In the genomic region with DNA sequence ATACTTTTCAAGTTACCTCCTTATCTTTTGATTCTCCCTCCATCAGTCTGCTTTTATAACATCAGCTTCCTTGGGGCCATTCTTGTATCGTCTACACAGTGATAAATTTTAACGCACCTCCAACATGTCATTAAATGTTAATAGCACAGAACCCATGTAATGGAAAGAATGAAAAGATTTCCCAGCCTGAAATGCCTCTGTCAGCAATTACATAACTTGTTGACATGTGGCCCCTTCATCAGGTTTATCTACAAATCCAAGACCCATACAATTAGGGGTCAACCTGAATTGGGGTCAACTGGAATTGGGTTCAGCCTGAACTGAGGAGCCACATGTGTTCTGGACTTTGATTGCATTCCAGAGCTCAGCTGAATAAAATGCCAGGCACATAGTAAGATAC, we compare ENCODE assay signal across 1 cellular context.
TF ChIP-seq lines count a peak whose summit lies in the region.

No MANE protein-coding gene starts in this region.

TF ChIP-seq in WTC11, 78 proteins besides CTCF, POLR2A, EP300 and RAD21 (continued from another document):
- TF ChIP-seq, protein P1, sequence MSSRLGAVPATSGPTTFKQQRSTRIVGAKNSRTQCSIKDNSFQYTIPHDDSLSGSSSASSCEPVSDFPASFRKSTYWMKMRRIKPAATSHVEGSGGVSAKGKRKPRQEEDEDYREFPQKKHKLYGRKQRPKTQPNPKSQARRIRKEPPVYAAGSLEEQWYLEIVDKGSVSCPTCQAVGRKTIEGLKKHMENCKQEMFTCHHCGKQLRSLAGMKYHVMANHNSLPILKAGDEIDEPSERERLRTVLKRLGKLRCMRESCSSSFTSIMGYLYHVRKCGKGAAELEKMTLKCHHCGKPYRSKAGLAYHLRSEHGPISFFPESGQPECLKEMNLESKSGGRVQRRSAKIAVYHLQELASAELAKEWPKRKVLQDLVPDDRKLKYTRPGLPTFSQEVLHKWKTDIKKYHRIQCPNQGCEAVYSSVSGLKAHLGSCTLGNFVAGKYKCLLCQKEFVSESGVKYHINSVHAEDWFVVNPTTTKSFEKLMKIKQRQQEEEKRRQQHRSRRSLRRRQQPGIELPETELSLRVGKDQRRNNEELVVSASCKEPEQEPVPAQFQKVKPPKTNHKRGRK (CRISPR knock-in tag; IDR thresholded peaks at IDR 0.05; ENCODE audit: borderline replicate concordance): no peak
- TF ChIP-seq ZNF232 (CRISPR knock-in tag; IDR thresholded peaks at IDR 0.05) (no peak), ELF4 (CRISPR knock-in tag; IDR thresholded peaks at IDR 0.05; ENCODE audit: low read depth) (no peak), ZNF138 (CRISPR knock-in tag; conservative IDR thresholded peaks at IDR 0.05) (no peak), TEAD4 (CRISPR knock-in tag; IDR thresholded peaks at IDR 0.05) (no peak)
- TF ChIP-seq, protein P2, sequence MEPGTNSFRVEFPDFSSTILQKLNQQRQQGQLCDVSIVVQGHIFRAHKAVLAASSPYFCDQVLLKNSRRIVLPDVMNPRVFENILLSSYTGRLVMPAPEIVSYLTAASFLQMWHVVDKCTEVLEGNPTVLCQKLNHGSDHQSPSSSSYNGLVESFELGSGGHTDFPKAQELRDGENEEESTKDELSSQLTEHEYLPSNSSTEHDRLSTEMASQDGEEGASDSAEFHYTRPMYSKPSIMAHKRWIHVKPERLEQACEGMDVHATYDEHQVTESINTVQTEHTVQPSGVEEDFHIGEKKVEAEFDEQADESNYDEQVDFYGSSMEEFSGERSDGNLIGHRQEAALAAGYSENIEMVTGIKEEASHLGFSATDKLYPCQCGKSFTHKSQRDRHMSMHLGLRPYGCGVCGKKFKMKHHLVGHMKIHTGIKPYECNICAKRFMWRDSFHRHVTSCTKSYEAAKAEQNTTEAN (CRISPR knock-in tag; IDR thresholded peaks at IDR 0.05): no peak
- TF ChIP-seq, protein P3, sequence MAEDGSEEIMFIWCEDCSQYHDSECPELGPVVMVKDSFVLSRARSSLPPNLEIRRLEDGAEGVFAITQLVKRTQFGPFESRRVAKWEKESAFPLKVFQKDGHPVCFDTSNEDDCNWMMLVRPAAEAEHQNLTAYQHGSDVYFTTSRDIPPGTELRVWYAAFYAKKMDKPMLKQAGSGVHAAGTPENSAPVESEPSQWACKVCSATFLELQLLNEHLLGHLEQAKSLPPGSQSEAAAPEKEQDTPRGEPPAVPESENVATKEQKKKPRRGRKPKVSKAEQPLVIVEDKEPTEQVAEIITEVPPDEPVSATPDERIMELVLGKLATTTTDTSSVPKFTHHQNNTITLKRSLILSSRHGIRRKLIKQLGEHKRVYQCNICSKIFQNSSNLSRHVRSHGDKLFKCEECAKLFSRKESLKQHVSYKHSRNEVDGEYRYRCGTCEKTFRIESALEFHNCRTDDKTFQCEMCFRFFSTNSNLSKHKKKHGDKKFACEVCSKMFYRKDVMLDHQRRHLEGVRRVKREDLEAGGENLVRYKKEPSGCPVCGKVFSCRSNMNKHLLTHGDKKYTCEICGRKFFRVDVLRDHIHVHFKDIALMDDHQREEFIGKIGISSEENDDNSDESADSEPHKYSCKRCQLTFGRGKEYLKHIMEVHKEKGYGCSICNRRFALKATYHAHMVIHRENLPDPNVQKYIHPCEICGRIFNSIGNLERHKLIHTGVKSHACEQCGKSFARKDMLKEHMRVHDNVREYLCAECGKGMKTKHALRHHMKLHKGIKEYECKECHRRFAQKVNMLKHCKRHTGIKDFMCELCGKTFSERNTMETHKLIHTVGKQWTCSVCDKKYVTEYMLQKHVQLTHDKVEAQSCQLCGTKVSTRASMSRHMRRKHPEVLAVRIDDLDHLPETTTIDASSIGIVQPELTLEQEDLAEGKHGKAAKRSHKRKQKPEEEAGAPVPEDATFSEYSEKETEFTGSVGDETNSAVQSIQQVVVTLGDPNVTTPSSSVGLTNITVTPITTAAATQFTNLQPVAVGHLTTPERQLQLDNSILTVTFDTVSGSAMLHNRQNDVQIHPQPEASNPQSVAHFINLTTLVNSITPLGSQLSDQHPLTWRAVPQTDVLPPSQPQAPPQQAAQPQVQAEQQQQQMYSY (CRISPR knock-in tag; IDR thresholded peaks at IDR 0.05): no peak
- TF ChIP-seq, protein P4, sequence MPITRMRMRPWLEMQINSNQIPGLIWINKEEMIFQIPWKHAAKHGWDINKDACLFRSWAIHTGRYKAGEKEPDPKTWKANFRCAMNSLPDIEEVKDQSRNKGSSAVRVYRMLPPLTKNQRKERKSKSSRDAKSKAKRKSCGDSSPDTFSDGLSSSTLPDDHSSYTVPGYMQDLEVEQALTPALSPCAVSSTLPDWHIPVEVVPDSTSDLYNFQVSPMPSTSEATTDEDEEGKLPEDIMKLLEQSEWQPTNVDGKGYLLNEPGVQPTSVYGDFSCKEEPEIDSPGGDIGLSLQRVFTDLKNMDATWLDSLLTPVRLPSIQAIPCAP (CRISPR knock-in tag; IDR thresholded peaks at IDR 0.05): no peak
